Comparison of ENCODE assay signal across 8 cellular contexts in the genomic region with DNA sequence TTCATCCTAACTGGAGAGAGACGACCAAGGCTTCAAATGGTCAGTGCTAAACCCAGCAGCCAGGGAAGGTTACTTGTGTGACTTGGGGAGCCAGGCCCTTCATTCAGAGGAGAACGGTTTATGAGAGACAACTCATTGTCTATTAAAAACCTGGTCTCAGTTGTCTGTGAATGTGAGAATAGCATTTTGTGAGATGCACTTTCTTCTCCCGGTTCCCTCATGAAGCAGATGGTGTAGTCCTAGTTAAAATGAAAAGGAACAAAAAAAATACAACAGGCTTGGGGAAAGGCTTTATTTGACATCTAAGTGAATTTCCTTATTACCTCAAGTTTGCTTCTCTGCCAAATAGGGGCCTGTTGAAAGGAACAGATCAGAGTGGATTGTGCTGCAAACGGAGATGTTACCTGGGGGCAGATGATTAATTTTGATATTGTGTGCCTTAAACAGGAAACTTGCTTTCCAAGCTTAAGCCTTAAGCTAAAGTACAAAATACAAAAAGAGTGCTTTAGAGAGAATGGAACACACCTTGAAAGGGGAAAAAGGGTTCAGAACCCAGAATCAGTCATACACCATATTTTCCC.
DNase-seq lines count a peak whose midpoint lies in the region; ATAC-seq and TF ChIP-seq lines count a peak whose summit lies in the region.

No MANE protein-coding gene starts in this region.

- no peaks in the 10 kb centered on the region for H3K27me3 Mint-ChIP-seq in effector memory CD8-positive, alpha-beta T cell
- H3K27me3 Mint-ChIP-seq in naive thymus-derived CD8-positive, alpha-beta T cell = no peaks in the 10 kb centered on the region

- no peaks in the 10 kb centered on the region for H3K9me3 Mint-ChIP-seq in effector memory CD8-positive, alpha-beta T cell
- H3K9me3 Mint-ChIP-seq in naive thymus-derived CD8-positive, alpha-beta T cell = no peaks in the 10 kb centered on the region

- no peak overlapping the region for H3K4me3 Mint-ChIP-seq in effector memory CD8-positive, alpha-beta T cell
- H3K4me3 Mint-ChIP-seq in naive thymus-derived CD8-positive, alpha-beta T cell = no peak overlapping the region

- peaks cover 8% of the 10 kb centered on the region for H3K36me3 Mint-ChIP-seq in effector memory CD8-positive, alpha-beta T cell (ENCODE audit: insufficient read depth)
- peaks cover 6 to 70% (median 25%) of the 10 kb centered on the region in 3 donors for H3K36me3 Mint-ChIP-seq in naive thymus-derived CD8-positive, alpha-beta T cell

- TF ChIP-seq CTCF in GM13976 (IDR thresholded peaks at IDR 0.05; ENCODE audit: borderline replicate concordance, control extremely low read depth, extremely low read depth, insufficient read depth, missing control alignments) = no peak

- in situ Hi-C loops in GM13976 (cut with MboI; ENCODE audit: low sequenced_read_pairs, unreplicated experiment) = no loop called here

- DNase-seq in GM13976 (ENCODE audit: low spot score) (peak; percentile 60), NCI-H1417 treated with DMSO at 0.1 percent for 48 hours (lab: John Stamatoyannopoulos, UW) (no peak), foreskin melanocyte (no peak), DMS 273 treated with DMSO at 0.1 percent for 48 hours (lab: John Stamatoyannopoulos, UW) (no peak)
- no peak for DNase-seq in effector memory CD8-positive, alpha-beta T cell
- DNase-seq in naive thymus-derived CD8-positive, alpha-beta T cell = no peak

- POLR2A ChIA-PET in naive thymus-derived CD8-positive, alpha-beta T cell (lab: Charles Lee) = no interaction called here

- ATAC-seq in GM19467 (IDR thresholded peaks at IDR 0.05; ENCODE audit: unreplicated experiment) (peak; percentile 30), HG03280 (IDR thresholded peaks at IDR 0.05; ENCODE audit: unreplicated experiment) (peak; percentile 30)
- no peak for ATAC-seq in effector memory CD8-positive, alpha-beta T cell (replicated peaks)
- ATAC-seq in naive thymus-derived CD8-positive, alpha-beta T cell = no peak

- peak overlapping the region; percentile 61 to 62 for H3K27ac Mint-ChIP-seq in effector memory CD8-positive, alpha-beta T cell
- peak overlapping the region in 1 of 10 donors; percentile 26 for H3K27ac Mint-ChIP-seq in naive thymus-derived CD8-positive, alpha-beta T cell

- H3K4me1 Mint-ChIP-seq in effector memory CD8-positive, alpha-beta T cell (ENCODE audit: low read depth in 2 of 2) = peaks cover 0 to 2% of the 10 kb centered on the region in 2 donors
- peaks cover 0 to 8% (median 1%) of the 10 kb centered on the region in 4 donors for H3K4me1 Mint-ChIP-seq in naive thymus-derived CD8-positive, alpha-beta T cell

Comparison
In these comparisons a context has a peak if more than half of its experiments do, and no peak if none do; other contexts are left out.
1. ATAC-seq: peak in GM19467 (single experiment) and HG03280 (single experiment); none in effector memory CD8-positive, alpha-beta T cell (single experiment) and naive thymus-derived CD8-positive, alpha-beta T cell (0 of 2).